ENCODE assay signal across 12 cellular contexts in genomic region chr16:3696425-3697218, GRCh38. TPM values are rescaled to one million over a fixed set of nuclear protein-coding genes. Genes with fewer than 3 reads are reported as not detected.
A peak's percentile ranks its signal among the peaks of the same experiment; 100 is the strongest.
DNase-seq lines count a peak whose midpoint lies in the region; ATAC-seq, FAIRE-seq and TF ChIP-seq lines count a peak whose summit lies in the region.
"Had no signal": no experiment of that assay in that cellular context is flagged by ENCODE, and none has a peak within 500 bp of the region (broad histone marks: within the 10 kb centered on the region; RNA-seq: fewer than 3 reads in every experiment).

No MANE protein-coding gene starts in this region.

- H3K4me3 Mint-ChIP-seq in osteocyte (ENCODE audit: unreplicated experiment): no peak overlapping the region

- no peak for TF ChIP-seq CTCF in fibroblast of mammary gland (conservative IDR thresholded peaks at IDR 0.05; ENCODE audit: control insufficient read depth, insufficient read depth, low read depth, low read length)
- TF ChIP-seq CTCF in osteocyte (IDR thresholded peaks at IDR 0.05): no peak

- peak; percentile 80 for FAIRE-seq in RCC 7860 (lab: Jason Lieb, UNC)
- FAIRE-seq: islet of Langerhans had no signal

- peaks cover 3% of the 10 kb centered on the region for H3K4me1 Mint-ChIP-seq in osteocyte (ENCODE audit: unreplicated experiment)

- peak overlapping the region; percentile 27 for H3K27ac Mint-ChIP-seq in osteocyte (ENCODE audit: unreplicated experiment)

- H3K4me3 ChIP-seq in fibroblast of mammary gland (ENCODE audit: control insufficient read depth, low read depth, low read length): no peak overlapping the region
- H3K4me3 ChIP-seq: colonic mucosa, tibial artery had no signal

- peaks cover 4% of the 10 kb centered on the region for H3K36me3 Mint-ChIP-seq in osteocyte (ENCODE audit: unreplicated experiment)

- peak; percentile 70 for DNase-seq in ELR (ENCODE audit: low read depth)
- peak; percentile 84 for DNase-seq in RCC 7860 (ENCODE audit: low spot score)
- DNase-seq in fibroblast of mammary gland (ENCODE audit: low read depth): peak; percentile 91
- no peak for DNase-seq in osteocyte (ENCODE audit: extremely low spot score, unreplicated experiment)
- DNase-seq in NCI-H510A (lab: John Stamatoyannopoulos, UW): no peak
- DNase-seq in DMS114 treated with DMSO at 0.1 percent for 48 hours (lab: John Stamatoyannopoulos, UW; ENCODE audit: unreplicated experiment): no peak
- no peak for DNase-seq in RKO (ENCODE audit: low spot score)
- DNase-seq: colonic mucosa, SHP77, tibial artery had no signal

- no peak for ATAC-seq in GM19035 (IDR thresholded peaks at IDR 0.05; ENCODE audit: unreplicated experiment)

- H3K27me3 Mint-ChIP-seq in osteocyte (ENCODE audit: unreplicated experiment): no peaks in the 10 kb centered on the region

- no peaks in the 10 kb centered on the region for H3K9me3 Mint-ChIP-seq in osteocyte (ENCODE audit: unreplicated experiment)

RNA-seq across cellular contexts. Expression of gene TRAP1, which starts 20.7 kb away (rescaled TPM):
- 76.3 and 81.9 TPM in 2 replicates for total RNA-seq in osteocyte

RNA-seq across cellular contexts. Expression of gene DNASE1, which starts 42.1 kb away (rescaled TPM):
- total RNA-seq in osteocyte: 22.5 and 23.1 TPM in 2 replicates

Comparison
In these comparisons a context has a peak if more than half of its experiments do, and no peak if none do; other contexts are left out.
1. DNase-seq: peak in ELR (single experiment), RCC 7860 (single experiment) and fibroblast of mammary gland (single experiment); none in osteocyte (single experiment), NCI-H510A (single experiment), DMS114 treated with DMSO at 0.1 percent for 48 hours (single experiment) and RKO (single experiment).